22 cellular contexts compared by ENCODE assay signal in the genomic region with DNA sequence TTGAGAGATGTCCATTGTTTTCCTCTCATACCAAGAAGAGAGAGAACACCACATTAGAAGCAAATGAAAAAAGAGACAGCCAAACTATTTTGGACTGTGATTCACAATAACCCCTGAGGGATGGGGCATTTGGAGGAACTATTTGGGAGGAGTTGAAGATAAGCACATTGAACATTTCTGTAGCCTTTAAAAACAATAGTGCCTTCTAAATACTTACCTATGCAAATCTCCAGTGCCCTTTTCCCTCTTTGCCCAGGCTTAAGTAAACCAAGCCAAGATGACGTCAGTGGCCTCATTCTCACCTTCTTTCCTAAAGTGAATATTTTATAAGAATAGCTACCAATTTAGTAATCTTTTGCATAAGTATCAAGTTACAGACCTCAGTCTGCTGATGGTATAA.
"Had no signal": no experiment of that assay in that cellular context is flagged by ENCODE, and none has a peak within 500 bp of the region (broad histone marks: within the 10 kb centered on the region; RNA-seq: fewer than 3 reads in every experiment).

No MANE protein-coding gene starts in this region.

- H3K4me3 ChIP-seq: body of pancreas, coronary artery, hepatocyte, left lung, skin epidermis had no signal

- ATAC-seq: activated T-helper 17 cell treated with anti-CD3 and anti-CD28 coated beads, Interleukin-2, amount 50 U/mL, for 72 hours; body of pancreas; esophagus mucosa; left lung; stimulated activated naive CD8-positive, alpha-beta T cell treated with anti-CD3 and anti-CD28 coated beads, Interleukin-15, amount 100 ng/mL, for 72 hours had no signal

- H3K4me2 ChIP-seq: hepatocyte had no signal

- H3K4me1 ChIP-seq: body of pancreas had no signal

- H3K9me3 ChIP-seq: body of pancreas, left lung had no signal

- H3K79me2 ChIP-seq: hepatocyte had no signal

- H3K27me3 ChIP-seq: body of pancreas, hepatocyte, left lung had no signal

- H3K27ac ChIP-seq: body of pancreas, hepatocyte had no signal

- DNase-seq: activated CD4-positive, alpha-beta memory T cell treated with anti-CD3 and anti-CD28 coated beads, Interleukin-2, amount 10 ng/mL, durations not matched to agents 7 days and 5 days; activated CD4-positive, alpha-beta T cell treated with anti-CD3 and anti-CD28 coated beads for 48 hours; activated CD4-positive, CD25-positive, alpha-beta regulatory T cell; activated naive CD4-positive, alpha-beta T cell; activated naive CD8-positive, alpha-beta T cell treated with anti-CD3 and anti-CD28 coated beads for 36 hours; activated T-cell treated with anti-CD3 and anti-CD28 coated beads, Interleukin-2, amount 50 U/mL, for 1 hour; amniotic stem cell; body of pancreas; islet precursor cell; left lung; nephron progenitor cell; nucleus accumbens; retina; stimulated activated CD4-positive, alpha-beta T cell treated with anti-CD3 and anti-CD28 coated beads, Interleukin-2, amount 100 ng/mL, for 48 hours; stimulated activated naive CD8-positive, alpha-beta T cell treated with anti-CD3 and anti-CD28 coated beads, Interleukin-15, amount 100 ng/mL, for 72 hours; T-helper 1 cell; T1000 had no signal

- H3K36me3 ChIP-seq: left lung had no signal

- H2AFZ ChIP-seq: hepatocyte had no signal
